ENCODE assay signal across 8 cellular contexts in genomic region chr6:110875548-110876169, GRCh38. TPM values are rescaled to one million over a fixed set of nuclear protein-coding genes. Genes with fewer than 3 reads are reported as not detected.
DNase-seq lines count a peak whose midpoint lies in the region; ATAC-seq and TF ChIP-seq lines count a peak whose summit lies in the region.

No MANE protein-coding gene starts in this region.

- TF ChIP-seq CTCF in heart right ventricle (IDR thresholded peaks at IDR 0.05) (no peak), progenitor cell of endocrine pancreas (IDR thresholded peaks at IDR 0.05; ENCODE audit: unreplicated experiment) (no peak)

- H3K4me1 Mint-ChIP-seq in activated naive CD8-positive, alpha-beta T cell treated with anti-CD3 and anti-CD28 coated beads, Interleukin-2, amount 10 ng/mL, durations not matched to agents 7 days and 5 days, result peaks cover 31% of the 10 kb centered on the region
- H3K4me1 Mint-ChIP-seq in progenitor cell of endocrine pancreas (ENCODE audit: low read depth), result peaks cover 41% of the 10 kb centered on the region

- no peaks in the 10 kb centered on the region for H3K27me3 Mint-ChIP-seq in activated naive CD8-positive, alpha-beta T cell treated with anti-CD3 and anti-CD28 coated beads, Interleukin-2, amount 10 ng/mL, durations not matched to agents 7 days and 5 days
- H3K27me3 Mint-ChIP-seq in progenitor cell of endocrine pancreas, result no peaks in the 10 kb centered on the region

- DNase-seq in SK-N-DZ (ENCODE audit: low spot score) (peak; percentile 33), heart right ventricle (peak; percentile 55 to 61), progenitor cell of endocrine pancreas (ENCODE audit: low spot score, unreplicated experiment) (peak; percentile 42), ureter (ENCODE audit: low spot score) (peak; percentile 61), NCI-H510A treated with DMSO at 0.1 percent for 48 hours (lab: John Stamatoyannopoulos, UW) (no peak)
- peak; percentile 78 for DNase-seq in activated naive CD8-positive, alpha-beta T cell treated with anti-CD3 and anti-CD28 coated beads, Interleukin-2, amount 10 ng/mL, durations not matched to agents 7 days and 5 days

- H3K27me3 ChIP-seq in heart right ventricle, result no peaks in the 10 kb centered on the region

- ATAC-seq in GM18873 (IDR thresholded peaks at IDR 0.05; ENCODE audit: low FRiP score, unreplicated experiment) (peak; percentile 5), HG03159 (IDR thresholded peaks at IDR 0.05; ENCODE audit: unreplicated experiment) (peak; percentile 11), heart right ventricle (peak; percentile 15 to 67 (median 23))
- ATAC-seq in activated naive CD8-positive, alpha-beta T cell treated with anti-CD3 and anti-CD28 coated beads, Interleukin-2, amount 10 ng/mL, durations not matched to agents 7 days and 5 days (ENCODE audit: low read depth), result peak; percentile 32

- H3K9me3 Mint-ChIP-seq in activated naive CD8-positive, alpha-beta T cell treated with anti-CD3 and anti-CD28 coated beads, Interleukin-2, amount 10 ng/mL, durations not matched to agents 7 days and 5 days, result no peaks in the 10 kb centered on the region
- no peaks in the 10 kb centered on the region for H3K9me3 Mint-ChIP-seq in progenitor cell of endocrine pancreas (ENCODE audit: low read depth)

- no peaks in the 10 kb centered on the region for H3K36me3 ChIP-seq in heart right ventricle

- peak overlapping the region; percentile 68 to 96 (median 91) for H3K4me3 ChIP-seq in heart right ventricle

- peaks cover 0 to 56% (median 44%) of the 10 kb centered on the region in 9 donors for H3K4me1 ChIP-seq in heart right ventricle

- intact Hi-C loops in heart right ventricle (cut with DNase I), result loop anchor here in 9 of 10 donors (2.0 to 10.0 kb wide), 13 partner anchors 59 to 341 kb away; partner anchors contain the start of genes CDK19 (in 5 of the 9), GTF3C6 (in 4 of the 9) and RPF2 (in 1 of the 9)

- H3K27ac ChIP-seq in heart right ventricle, result peak overlapping the region; percentile 84 to 97 (median 95)

- no peaks in the 10 kb centered on the region for H3K9me3 ChIP-seq in heart right ventricle

- 1% methylated on average over 54 to 61 of the region's 61 CpGs for WGBS in heart right ventricle, 2 donors

- H3K36me3 Mint-ChIP-seq in activated naive CD8-positive, alpha-beta T cell treated with anti-CD3 and anti-CD28 coated beads, Interleukin-2, amount 10 ng/mL, durations not matched to agents 7 days and 5 days, result peaks cover 6% of the 10 kb centered on the region
- H3K36me3 Mint-ChIP-seq in progenitor cell of endocrine pancreas (ENCODE audit: insufficient read depth), result no peaks in the 10 kb centered on the region

- peak overlapping the region; percentile 93 for H3K4me3 Mint-ChIP-seq in activated naive CD8-positive, alpha-beta T cell treated with anti-CD3 and anti-CD28 coated beads, Interleukin-2, amount 10 ng/mL, durations not matched to agents 7 days and 5 days
- H3K4me3 Mint-ChIP-seq in progenitor cell of endocrine pancreas (ENCODE audit: low read depth), result peak overlapping the region; percentile 92

- POLR2A ChIA-PET in activated naive CD8-positive, alpha-beta T cell treated with anti-CD3 and anti-CD28 coated beads, Interleukin-2, amount 10 ng/mL, durations not matched to agents 7 days and 5 days (lab: Charles Lee), result interaction anchor here (0.6 to 7.4 kb wide), 13 partner anchors 9 to 384 kb away, joined by 3 to 462 read pairs (median 9); partner anchors contain the start of genes CDK19, GTF3C6 and RPF2

- peak overlapping the region; percentile 87 for H3K27ac Mint-ChIP-seq in activated naive CD8-positive, alpha-beta T cell treated with anti-CD3 and anti-CD28 coated beads, Interleukin-2, amount 10 ng/mL, durations not matched to agents 7 days and 5 days
- peak overlapping the region; percentile 97 for H3K27ac Mint-ChIP-seq in progenitor cell of endocrine pancreas

RNA-seq across cellular contexts. Expression of gene AMD1, which starts 1.1 kb away (rescaled TPM):
- polyA plus RNA-seq in SK-N-DZ (2014; cell fraction: cytosol; rRNA removed), result 72.1 and 95.1 TPM in 2 replicates
- polyA plus RNA-seq in SK-N-DZ (2014; cell fraction: nucleus; rRNA removed), result 53.0 and 56.6 TPM in 2 replicates
- total RNA-seq in activated naive CD8-positive, alpha-beta T cell treated with anti-CD3 and anti-CD28 coated beads, Interleukin-2, amount 10 ng/mL, durations not matched to agents 7 days and 5 days, result 10 to 100 TPM; 60.0 to 61.2 TPM
- total RNA-seq in heart right ventricle (100 to 1,000 TPM in 1 of 10 donors, 10 to 100 TPM in 9; 38.0 to 101 (median 55.3) TPM), progenitor cell of endocrine pancreas (75.0 and 75.2 TPM in 2 replicates), ureter (63.6 TPM)
- polyA plus RNA-seq in heart right ventricle, result 10 to 100 TPM; 34.2 to 38.6 TPM
